In the genomic region with DNA sequence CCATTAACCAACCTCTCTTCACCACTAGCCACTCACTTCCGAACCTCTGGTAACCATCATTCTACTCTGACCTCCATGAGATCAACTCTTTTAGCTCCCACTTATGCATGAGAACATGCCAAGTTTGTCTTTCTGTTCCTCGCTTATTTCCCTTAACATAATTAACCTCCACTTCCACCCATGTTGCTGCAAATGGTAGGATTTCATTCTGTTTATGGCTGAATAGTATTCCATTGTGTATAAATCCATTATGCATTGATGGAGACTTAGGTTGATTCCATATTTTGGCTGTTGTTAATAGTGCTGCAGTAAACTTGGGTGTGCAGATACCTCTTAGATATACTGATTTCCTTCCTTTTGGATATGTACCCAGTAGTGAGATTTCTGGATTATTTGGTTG, we compare ENCODE assay signal across 32 cellular contexts. TPM values are rescaled to one million over a fixed set of nuclear protein-coding genes. Genes with fewer than 3 reads are reported as not detected.
"Had no signal": no experiment of that assay in that cellular context is flagged by ENCODE, and none has a peak within 500 bp of the region (broad histone marks: within the 10 kb centered on the region; RNA-seq: fewer than 3 reads in every experiment).

No MANE protein-coding gene starts in this region.

- ATAC-seq: activated CD8-positive, alpha-beta T cell treated with anti-CD3 and anti-CD28 coated beads for 36 hours; activated naive CD8-positive, alpha-beta T cell treated with anti-CD3 and anti-CD28 coated beads, Interleukin-2, amount 50 U/mL, for 24 hours; gastroesophageal sphincter; heart right ventricle; T-helper 17 cell had no signal

- H3K4me1 Mint-ChIP-seq: activated CD4-positive, alpha-beta T cell treated with anti-CD3 and anti-CD28 coated beads, Interleukin-2, amount 10 ng/mL, durations not matched to agents 7 days and 5 days; activated naive CD8-positive, alpha-beta T cell treated with anti-CD3 and anti-CD28 coated beads for 36 hours; activated naive CD8-positive, alpha-beta T cell treated with anti-CD3 and anti-CD28 coated beads, Interleukin-2, amount 50 U/mL, for 24 hours; brain; T-helper 17 cell had no signal

- H3K4me3 ChIP-seq: ascending aorta, breast epithelium, cardiac muscle cell, colonic mucosa, esophagus muscularis mucosa, gastroesophageal sphincter, heart right ventricle, hepatocyte had no signal

- DNase-seq: activated CD4-positive, alpha-beta T cell treated with anti-CD3 and anti-CD28 coated beads for 4 hours; activated CD4-positive, alpha-beta T cell treated with anti-CD3 and anti-CD28 coated beads, Interleukin-2, amount 10 ng/mL, durations not matched to agents 7 days and 5 days; activated CD4-positive, alpha-beta T cell treated with anti-CD3 and anti-CD28 coated beads, Interleukin-2, amount 50 U/mL, for 4 hours; activated CD4-positive, CD25-positive, alpha-beta regulatory T cell; activated CD4-positive, CD25-positive, alpha-beta regulatory T cell treated with anti-CD3 and anti-CD28 coated beads, Interleukin-2, amount 50 U/mL, for 72 hours; activated CD8-positive, alpha-beta memory T cell treated with anti-CD3 and anti-CD28 coated beads for 24 hours; activated CD8-positive, alpha-beta T cell treated with anti-CD3 and anti-CD28 coated beads for 36 hours; activated effector memory CD4-positive, alpha-beta T cell treated with anti-CD3 and anti-CD28 coated beads, Interleukin-2, amount 50 U/mL, for 16 hours; activated naive CD4-positive, alpha-beta T cell; activated naive CD4-positive, alpha-beta T cell treated with anti-CD3 and anti-CD28 coated beads, Interleukin-2, amount 50 U/mL, for 16 hours; activated naive CD8-positive, alpha-beta T cell treated with anti-CD3 and anti-CD28 coated beads for 36 hours; activated naive CD8-positive, alpha-beta T cell treated with anti-CD3 and anti-CD28 coated beads, Interleukin-2, amount 50 U/mL, for 24 hours; activated T-cell treated with anti-CD3 and anti-CD28 coated beads, Interleukin-2, amount 50 U/mL, for 48 hours; central memory CD4-positive, alpha-beta T cell; cerebellar nuclear complex; colonic mucosa; effector CD8-positive, alpha-beta T cell; erythroblast; foreskin melanocyte; heart right ventricle; T-helper 1 cell; T-helper 17 cell had no signal

- H3K27ac ChIP-seq: ascending aorta, breast epithelium, cardiac muscle cell, colonic mucosa, esophagus muscularis mucosa, gastroesophageal sphincter, heart right ventricle, hepatocyte had no signal

- H3K4me1 ChIP-seq: ascending aorta, breast epithelium, colonic mucosa, esophagus muscularis mucosa, gastroesophageal sphincter, heart right ventricle had no signal

- H3K4me2 ChIP-seq: hepatocyte had no signal

- H3K27me3 Mint-ChIP-seq: activated CD4-positive, alpha-beta T cell treated with anti-CD3 and anti-CD28 coated beads, Interleukin-2, amount 10 ng/mL, durations not matched to agents 7 days and 5 days; activated CD8-positive, alpha-beta T cell treated with anti-CD3 and anti-CD28 coated beads for 36 hours; activated naive CD8-positive, alpha-beta T cell treated with anti-CD3 and anti-CD28 coated beads for 36 hours; activated naive CD8-positive, alpha-beta T cell treated with anti-CD3 and anti-CD28 coated beads, Interleukin-2, amount 50 U/mL, for 24 hours; T-helper 17 cell had no signal

- H3K4me3 Mint-ChIP-seq: activated CD4-positive, alpha-beta T cell treated with anti-CD3 and anti-CD28 coated beads, Interleukin-2, amount 10 ng/mL, durations not matched to agents 7 days and 5 days; activated CD8-positive, alpha-beta T cell treated with anti-CD3 and anti-CD28 coated beads for 36 hours; activated naive CD8-positive, alpha-beta T cell treated with anti-CD3 and anti-CD28 coated beads for 36 hours; activated naive CD8-positive, alpha-beta T cell treated with anti-CD3 and anti-CD28 coated beads, Interleukin-2, amount 50 U/mL, for 24 hours; activated T-helper 1 cell treated with anti-CD3 and anti-CD28 coated beads, Interleukin-12 subunit alpha, Interleukin-12 subunit beta, Interleukin-2, Interleukin-4 antibody, amounts not matched to agents 30 ng/mL and 10 ng/mL and 1 ng/mL, durations not matched to agents 14 hours and 24 hours and 36 hours; brain; T-helper 17 cell; T-helper 2 cell treated with Interferon-gamma antibody and Interleukin-4, amounts not matched to agents 5 μg/mL and 100 μg/mL, for 36 hours had no signal

- H3K27ac Mint-ChIP-seq: activated CD4-positive, alpha-beta T cell treated with anti-CD3 and anti-CD28 coated beads, Interleukin-2, amount 10 ng/mL, durations not matched to agents 7 days and 5 days; activated CD8-positive, alpha-beta T cell treated with anti-CD3 and anti-CD28 coated beads for 36 hours; activated naive CD8-positive, alpha-beta T cell treated with anti-CD3 and anti-CD28 coated beads for 36 hours; activated naive CD8-positive, alpha-beta T cell treated with anti-CD3 and anti-CD28 coated beads, Interleukin-2, amount 50 U/mL, for 24 hours; activated T-helper 1 cell treated with anti-CD3 and anti-CD28 coated beads, Interleukin-12 subunit alpha, Interleukin-12 subunit beta, Interleukin-2, Interleukin-4 antibody, amounts not matched to agents 30 ng/mL and 10 ng/mL and 1 ng/mL, durations not matched to agents 14 hours and 24 hours and 36 hours; activated T-helper 2 cell treated with anti-CD3 and anti-CD28 coated beads, Interferon-gamma antibody, Interleukin-2, Interleukin-4, amounts not matched to agents 10 μg/mL and 5 μg/mL and 100 μg/mL, durations not matched to agents 14 hours and 24 hours and 36 hours; brain; T-helper 17 cell; T-helper 2 cell treated with Interferon-gamma antibody and Interleukin-4, amounts not matched to agents 5 μg/mL and 100 μg/mL, for 36 hours had no signal

RNA-seq across cellular contexts. Expression of gene ZNF461, which starts 31.3 kb away (rescaled TPM):
- total RNA-seq: ascending aorta had no signal
